Comparison of ENCODE assay signal across 1 cellular context in the genomic region with DNA sequence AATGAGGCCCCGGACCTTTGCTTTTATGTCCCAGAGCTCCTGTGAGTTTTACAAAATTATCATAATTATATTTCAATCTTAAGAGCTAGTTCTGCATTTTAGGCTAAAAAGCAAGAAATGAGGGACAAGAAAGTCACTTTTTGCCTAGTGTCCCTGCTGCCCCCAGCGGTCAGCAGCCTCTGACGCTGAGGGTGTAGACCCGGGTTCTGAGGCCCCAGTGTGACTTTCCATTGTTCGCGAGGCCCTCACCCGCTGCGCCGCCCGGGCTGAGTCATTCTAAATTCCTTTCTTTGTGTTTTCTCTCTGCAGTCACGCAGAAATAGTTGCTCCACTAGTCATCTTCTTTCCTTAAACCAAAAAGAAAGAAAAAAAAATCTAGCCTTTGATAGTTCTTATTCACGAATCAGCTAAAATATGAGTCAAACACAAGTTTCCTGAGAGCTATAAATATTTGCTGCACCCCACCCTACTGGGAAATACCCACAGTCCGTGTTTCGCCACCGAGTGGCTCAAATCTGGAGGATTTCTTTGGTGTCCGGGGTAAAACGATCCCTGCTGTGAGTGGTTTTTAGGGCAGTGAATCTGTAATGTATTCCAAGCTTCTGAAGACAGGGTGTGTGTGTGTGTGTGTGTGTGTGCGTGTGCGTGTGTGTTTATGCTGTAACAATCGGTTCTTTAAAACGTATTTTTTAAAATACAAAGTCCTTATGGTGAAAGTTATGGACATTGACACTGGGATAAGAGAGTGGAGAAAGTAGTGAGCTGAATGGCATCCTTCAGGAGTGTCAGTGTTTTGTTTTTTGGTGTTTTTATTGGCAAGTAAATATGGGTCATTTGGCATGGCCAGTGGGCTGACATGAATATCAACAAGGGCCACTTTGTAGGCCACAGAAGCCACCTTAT.
TF ChIP-seq lines count a peak whose summit lies in the region.

No MANE protein-coding gene starts in this region.

TF ChIP-seq in SK-N-SH, 30 proteins besides CTCF, POLR2A, EP300 and RAD21 (continued from another document):
- TF ChIP-seq RXRA (IDR thresholded peaks at IDR 0.05; ENCODE audit: borderline replicate concordance, low read depth) (peak; percentile 80; the same call in 1 of the 2 replicates), FOXM1 (IDR thresholded peaks at IDR 0.05; ENCODE audit: low read depth) (peak; percentile 69; the same call in 1 of the 2 replicates), POLR2AphosphoS5 (IDR thresholded peaks at IDR 0.05; ENCODE audit: low read depth, low read length) (no peak; the same call in none of the 2 replicates), TCF12 (IDR thresholded peaks at IDR 0.05) (peak; percentile 77), SIN3A (IDR thresholded peaks at IDR 0.05; ENCODE audit: borderline replicate concordance, low read depth, low read length) (peak; percentile 49; the same call in 1 of the 2 replicates), YY1 (IDR thresholded peaks at IDR 0.05; ENCODE audit: low read depth) (peak; percentile 33; the same call in 1 of the 2 replicates), RCOR1 (IDR thresholded peaks at IDR 0.05; ENCODE audit: low read length) (no peak), NRF1 (IDR thresholded peaks at IDR 0.05; ENCODE audit: low read depth, low read length) (no peak), GATA2 (CRISPR knock-in tag; IDR thresholded peaks at IDR 0.05) (no peak), JUND (IDR thresholded peaks at IDR 0.05) (peak; percentile 98), FOXJ3 (CRISPR knock-in tag; IDR thresholded peaks at IDR 0.05) (no peak), TEAD4 (IDR thresholded peaks at IDR 0.05; ENCODE audit: borderline replicate concordance, insufficient read depth) (peak; percentile 95), ELF1 (IDR thresholded peaks at IDR 0.05) (no peak), CHD2 (IDR thresholded peaks at IDR 0.05; ENCODE audit: low read length, partially characterized antibody) (no peak), FOSL2 (IDR thresholded peaks at IDR 0.05; ENCODE audit: borderline replicate concordance, low read depth) (peak; percentile 99), EZH2phosphoT487 (IDR thresholded peaks at IDR 0.05; ENCODE audit: borderline replicate concordance, low read depth) (no peak), MXI1 (IDR thresholded peaks at IDR 0.05; ENCODE audit: low read depth, low read length) (no peak), GABPA (IDR thresholded peaks at IDR 0.05; ENCODE audit: low read depth) (no peak), RFX5 (IDR thresholded peaks at IDR 0.05; ENCODE audit: low read length) (no peak), SMC3 (IDR thresholded peaks at IDR 0.05; ENCODE audit: low read depth, low read length) (no peak)
- TF ChIP-seq, protein P1, sequence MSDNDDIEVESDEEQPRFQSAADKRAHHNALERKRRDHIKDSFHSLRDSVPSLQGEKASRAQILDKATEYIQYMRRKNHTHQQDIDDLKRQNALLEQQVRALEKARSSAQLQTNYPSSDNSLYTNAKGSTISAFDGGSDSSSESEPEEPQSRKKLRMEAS (IDR thresholded peaks at IDR 0.05; ENCODE audit: low read depth), result peak; percentile 49; the same call in 1 of the 2 replicates
- TF ChIP-seq, protein P2, sequence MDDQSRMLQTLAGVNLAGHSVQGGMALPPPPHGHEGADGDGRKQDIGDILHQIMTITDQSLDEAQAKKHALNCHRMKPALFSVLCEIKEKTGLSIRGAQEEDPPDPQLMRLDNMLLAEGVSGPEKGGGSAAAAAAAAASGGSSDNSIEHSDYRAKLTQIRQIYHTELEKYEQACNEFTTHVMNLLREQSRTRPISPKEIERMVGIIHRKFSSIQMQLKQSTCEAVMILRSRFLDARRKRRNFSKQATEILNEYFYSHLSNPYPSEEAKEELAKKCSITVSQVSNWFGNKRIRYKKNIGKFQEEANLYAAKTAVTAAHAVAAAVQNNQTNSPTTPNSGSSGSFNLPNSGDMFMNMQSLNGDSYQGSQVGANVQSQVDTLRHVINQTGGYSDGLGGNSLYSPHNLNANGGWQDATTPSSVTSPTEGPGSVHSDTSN (IDR thresholded peaks at IDR 0.05), result peak; percentile 68; the same call in 1 of the 2 replicates
- TF ChIP-seq, protein P3, sequence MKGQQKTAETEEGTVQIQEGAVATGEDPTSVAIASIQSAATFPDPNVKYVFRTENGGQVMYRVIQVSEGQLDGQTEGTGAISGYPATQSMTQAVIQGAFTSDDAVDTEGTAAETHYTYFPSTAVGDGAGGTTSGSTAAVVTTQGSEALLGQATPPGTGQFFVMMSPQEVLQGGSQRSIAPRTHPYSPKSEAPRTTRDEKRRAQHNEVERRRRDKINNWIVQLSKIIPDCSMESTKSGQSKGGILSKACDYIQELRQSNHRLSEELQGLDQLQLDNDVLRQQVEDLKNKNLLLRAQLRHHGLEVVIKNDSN (IDR thresholded peaks at IDR 0.05; ENCODE audit: borderline replicate concordance, low read depth), result 0 out of 2 replicates have a peak, but pooled peaks have one; percentile 30
- TF ChIP-seq, protein P4, sequence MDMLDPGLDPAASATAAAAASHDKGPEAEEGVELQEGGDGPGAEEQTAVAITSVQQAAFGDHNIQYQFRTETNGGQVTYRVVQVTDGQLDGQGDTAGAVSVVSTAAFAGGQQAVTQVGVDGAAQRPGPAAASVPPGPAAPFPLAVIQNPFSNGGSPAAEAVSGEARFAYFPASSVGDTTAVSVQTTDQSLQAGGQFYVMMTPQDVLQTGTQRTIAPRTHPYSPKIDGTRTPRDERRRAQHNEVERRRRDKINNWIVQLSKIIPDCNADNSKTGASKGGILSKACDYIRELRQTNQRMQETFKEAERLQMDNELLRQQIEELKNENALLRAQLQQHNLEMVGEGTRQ (IDR thresholded peaks at IDR 0.05; ENCODE audit: borderline replicate concordance, low read depth, low read length), result no peak
- TF ChIP-seq, protein P5, sequence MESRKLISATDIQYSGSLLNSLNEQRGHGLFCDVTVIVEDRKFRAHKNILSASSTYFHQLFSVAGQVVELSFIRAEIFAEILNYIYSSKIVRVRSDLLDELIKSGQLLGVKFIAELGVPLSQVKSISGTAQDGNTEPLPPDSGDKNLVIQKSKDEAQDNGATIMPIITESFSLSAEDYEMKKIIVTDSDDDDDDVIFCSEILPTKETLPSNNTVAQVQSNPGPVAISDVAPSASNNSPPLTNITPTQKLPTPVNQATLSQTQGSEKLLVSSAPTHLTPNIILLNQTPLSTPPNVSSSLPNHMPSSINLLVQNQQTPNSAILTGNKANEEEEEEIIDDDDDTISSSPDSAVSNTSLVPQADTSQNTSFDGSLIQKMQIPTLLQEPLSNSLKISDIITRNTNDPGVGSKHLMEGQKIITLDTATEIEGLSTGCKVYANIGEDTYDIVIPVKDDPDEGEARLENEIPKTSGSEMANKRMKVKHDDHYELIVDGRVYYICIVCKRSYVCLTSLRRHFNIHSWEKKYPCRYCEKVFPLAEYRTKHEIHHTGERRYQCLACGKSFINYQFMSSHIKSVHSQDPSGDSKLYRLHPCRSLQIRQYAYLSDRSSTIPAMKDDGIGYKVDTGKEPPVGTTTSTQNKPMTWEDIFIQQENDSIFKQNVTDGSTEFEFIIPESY (IDR thresholded peaks at IDR 0.05; ENCODE audit: borderline replicate concordance, low read depth), result peak; percentile 37; the same call in 1 of the 2 replicates
- TF ChIP-seq, protein P6, sequence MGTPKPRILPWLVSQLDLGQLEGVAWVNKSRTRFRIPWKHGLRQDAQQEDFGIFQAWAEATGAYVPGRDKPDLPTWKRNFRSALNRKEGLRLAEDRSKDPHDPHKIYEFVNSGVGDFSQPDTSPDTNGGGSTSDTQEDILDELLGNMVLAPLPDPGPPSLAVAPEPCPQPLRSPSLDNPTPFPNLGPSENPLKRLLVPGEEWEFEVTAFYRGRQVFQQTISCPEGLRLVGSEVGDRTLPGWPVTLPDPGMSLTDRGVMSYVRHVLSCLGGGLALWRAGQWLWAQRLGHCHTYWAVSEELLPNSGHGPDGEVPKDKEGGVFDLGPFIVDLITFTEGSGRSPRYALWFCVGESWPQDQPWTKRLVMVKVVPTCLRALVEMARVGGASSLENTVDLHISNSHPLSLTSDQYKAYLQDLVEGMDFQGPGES (IDR thresholded peaks at IDR 0.05; ENCODE audit: low read depth, low read length), result no peak
TF ChIP-seq in SK-N-SH: peak in this region for 16.
